ENCODE assay signal across 8 cellular contexts in the genomic region with DNA sequence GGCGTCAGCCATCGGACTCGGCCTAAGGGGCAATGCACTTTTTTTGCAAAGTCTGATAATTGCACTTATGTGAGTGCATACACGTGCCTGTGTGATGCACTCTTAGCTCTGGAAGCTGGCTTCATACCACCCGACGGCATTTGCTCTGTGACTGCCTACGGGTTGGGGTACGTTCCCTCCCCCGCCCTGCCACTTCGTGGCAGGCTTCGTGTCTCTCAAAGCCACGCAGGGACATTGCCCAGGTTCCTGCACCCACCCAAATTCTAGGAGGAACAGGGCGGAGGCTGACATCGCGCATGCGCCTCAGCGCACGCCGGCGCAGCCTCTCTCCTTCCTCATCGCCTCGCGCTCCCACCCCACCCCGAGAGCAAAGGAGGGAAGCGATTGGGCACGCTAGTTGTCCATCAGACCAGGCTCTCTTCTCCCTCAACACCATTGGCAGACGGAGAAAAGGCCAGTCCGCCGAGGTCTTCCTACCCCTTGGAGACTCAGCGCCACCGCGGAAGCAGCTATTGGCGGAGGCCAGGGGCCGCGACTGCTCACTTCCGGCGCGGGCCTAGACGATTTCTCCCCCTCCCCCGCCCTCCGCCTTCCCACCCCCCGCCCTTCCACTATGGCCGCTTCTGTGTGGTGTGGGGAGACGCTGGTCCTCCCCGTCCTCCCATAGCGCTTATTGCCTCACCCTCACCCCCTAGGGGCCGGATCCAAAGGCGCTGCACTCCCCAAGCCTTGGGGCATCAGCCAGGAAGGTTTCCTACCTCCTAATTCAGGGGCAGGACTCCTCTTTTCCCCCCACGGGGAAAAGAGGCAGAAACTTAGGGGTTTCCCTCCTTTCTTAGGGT. TPM values are rescaled to one million over a fixed set of nuclear protein-coding genes. Genes with fewer than 3 reads are reported as not detected.
DNase-seq lines count a peak whose midpoint lies in the region; ATAC-seq and TF ChIP-seq lines count a peak whose summit lies in the region.

A gene with protein sequence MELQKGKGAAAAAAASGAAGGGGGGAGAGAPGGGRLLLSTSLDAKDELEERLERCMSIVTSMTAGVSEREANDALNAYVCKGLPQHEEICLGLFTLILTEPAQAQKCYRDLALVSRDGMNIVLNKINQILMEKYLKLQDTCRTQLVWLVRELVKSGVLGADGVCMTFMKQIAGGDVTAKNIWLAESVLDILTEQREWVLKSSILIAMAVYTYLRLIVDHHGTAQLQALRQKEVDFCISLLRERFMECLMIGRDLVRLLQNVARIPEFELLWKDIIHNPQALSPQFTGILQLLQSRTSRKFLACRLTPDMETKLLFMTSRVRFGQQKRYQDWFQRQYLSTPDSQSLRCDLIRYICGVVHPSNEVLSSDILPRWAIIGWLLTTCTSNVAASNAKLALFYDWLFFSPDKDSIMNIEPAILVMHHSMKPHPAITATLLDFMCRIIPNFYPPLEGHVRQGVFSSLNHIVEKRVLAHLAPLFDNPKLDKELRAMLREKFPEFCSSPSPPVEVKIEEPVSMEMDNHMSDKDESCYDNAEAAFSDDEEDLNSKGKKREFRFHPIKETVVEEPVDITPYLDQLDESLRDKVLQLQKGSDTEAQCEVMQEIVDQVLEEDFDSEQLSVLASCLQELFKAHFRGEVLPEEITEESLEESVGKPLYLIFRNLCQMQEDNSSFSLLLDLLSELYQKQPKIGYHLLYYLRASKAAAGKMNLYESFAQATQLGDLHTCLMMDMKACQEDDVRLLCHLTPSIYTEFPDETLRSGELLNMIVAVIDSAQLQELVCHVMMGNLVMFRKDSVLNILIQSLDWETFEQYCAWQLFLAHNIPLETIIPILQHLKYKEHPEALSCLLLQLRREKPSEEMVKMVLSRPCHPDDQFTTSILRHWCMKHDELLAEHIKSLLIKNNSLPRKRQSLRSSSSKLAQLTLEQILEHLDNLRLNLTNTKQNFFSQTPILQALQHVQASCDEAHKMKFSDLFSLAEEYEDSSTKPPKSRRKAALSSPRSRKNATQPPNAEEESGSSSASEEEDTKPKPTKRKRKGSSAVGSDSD (plus strand): TSS at position 588 of the 842 bp plus-strand sequence. CDS start 585 bp downstream, outside the sequence.

- H3K9ac ChIP-seq in mammary epithelial cell (ENCODE audit: insufficient read depth, low read length) (peak within 1 kb of the TSS; percentile 90), iPS-20b (ENCODE audit: low read depth, low read length) (peak within 1 kb of the TSS; percentile 100)

- H3K27me3 ChIP-seq in WERI-Rb-1 (ENCODE audit: insufficient read depth, low read depth, severe bottlenecking): no peaks in the 10 kb centered on the region
- no peaks in the 10 kb centered on the region for H3K27me3 ChIP-seq in mammary epithelial cell (ENCODE audit: insufficient read depth, low read length)
- H3K27me3 ChIP-seq in iPS-20b (ENCODE audit: insufficient read depth, low read length): no peaks in the 10 kb centered on the region

- TF ChIP-seq CTCF in AG04449 (IDR thresholded peaks at IDR 0.05; ENCODE audit: insufficient read depth, low read length, missing control alignments) (no peak), WERI-Rb-1 (IDR thresholded peaks at IDR 0.05; ENCODE audit: low read depth, low read length) (peak; percentile 54), mammary epithelial cell (conservative IDR thresholded peaks at IDR 0.05 in 1 of 2, IDR thresholded peaks at IDR 0.05 in 1 of 2; ENCODE audit: extremely low read depth in 1 of 2, insufficient read depth in 1 of 2, low read depth in 1 of 2, low read length in 2 of 2) (peak in 1 of 2 donors; percentile 18)

- peak within 1 kb of the TSS; percentile 89 for H2AFZ ChIP-seq in mammary epithelial cell (ENCODE audit: low read depth, low read length)

- in situ Hi-C loops in mammary epithelial cell (cut with MboI; ENCODE audit: low sequenced_read_pairs in 2 of 2): no loop called here

- peak; percentile 94 for ATAC-seq in GM18873 (IDR thresholded peaks at IDR 0.05; ENCODE audit: low FRiP score, unreplicated experiment)
- ATAC-seq in HG03139 (IDR thresholded peaks at IDR 0.05; ENCODE audit: unreplicated experiment): peak; percentile 96

- H3K79me2 ChIP-seq in mammary epithelial cell (ENCODE audit: insufficient read depth, low read length): peaks cover 24% of the 10 kb centered on the region

- H4K20me1 ChIP-seq in mammary epithelial cell (ENCODE audit: insufficient read depth, low read length): no peaks in the 10 kb centered on the region

- intact Hi-C loops in mammary epithelial cell (cut with micrococcal nuclease): loop anchor here (1.0 kb wide), 2 partner anchors 22 to 56 kb away; no protein-coding TSS in a partner anchor

- H3K27ac ChIP-seq in WERI-Rb-1 (peak within 1 kb of the TSS; percentile 93), mammary epithelial cell (ENCODE audit: insufficient read depth, low read depth, low read length) (peak within 1 kb of the TSS; percentile 83), iPS-20b (ENCODE audit: low read length) (peak within 1 kb of the TSS; percentile 100), skin epidermis (peak within 1 kb of the TSS; percentile 79 to 100 (median 98))

- DNase-seq in AG04449 (ENCODE audit: low read depth, low spot score) (peak; percentile 99), NCI-H2227 (lab: John Stamatoyannopoulos, UW; ENCODE audit: unreplicated experiment) (peak; percentile 100), WERI-Rb-1 (peak; percentile 100), mammary epithelial cell (peak; percentile 100)

- WGBS in mammary epithelial cell (ENCODE audit: low coverage, missing lambda C conversion rate): 5% methylated on average over 9 of the region's 49 CpGs

- peak within 1 kb of the TSS; percentile 99 for H3K4me2 ChIP-seq in mammary epithelial cell (ENCODE audit: insufficient read depth, low read depth, low read length)

- peak within 1 kb of the TSS; percentile 90 for H3K4me3 ChIP-seq in AG04449 (ENCODE audit: low read depth, low read length)
- peak within 1 kb of the TSS; percentile 92 for H3K4me3 ChIP-seq in WERI-Rb-1 (ENCODE audit: low read depth, low read length)
- H3K4me3 ChIP-seq in mammary epithelial cell (replicated peaks in 1 of 3; ENCODE audit: insufficient read depth in 1 of 3, low read depth in 2 of 3, low read length in 3 of 3): peak within 1 kb of the TSS; percentile 80 to 95 (median 87)
- peak within 1 kb of the TSS; percentile 99 for H3K4me3 ChIP-seq in iPS-20b (ENCODE audit: low read length)
- H3K4me3 ChIP-seq in skin epidermis: peak within 1 kb of the TSS; percentile 46 to 86 (median 74)

- POLR2A ChIA-PET in AG04449 (lab: Yijun Ruan, JAX): interaction anchor here (0.6 to 1.5 kb wide), 5 partner anchors 8 to 263 kb away, joined by 3 to 5 read pairs (median 3); a partner anchor contains a TSS

- BruUV-seq in mammary epithelial cell (replicated peaks; lab: Mats Ljungman, UMichigan): no TSS peak

- H3K4me1 ChIP-seq in mammary epithelial cell (ENCODE audit: insufficient read depth, low read length) (peaks cover 13% of the 10 kb centered on the region), iPS-20b (ENCODE audit: insufficient read depth, low read length) (peaks cover 19% of the 10 kb centered on the region)

- peaks cover 11% of the 10 kb centered on the region for H3K36me3 ChIP-seq in WERI-Rb-1
- H3K36me3 ChIP-seq in mammary epithelial cell (ENCODE audit: insufficient read depth, low read length): no peaks in the 10 kb centered on the region
- H3K36me3 ChIP-seq in iPS-20b (ENCODE audit: insufficient read depth, low read depth, low read length): peaks cover 14% of the 10 kb centered on the region; the same call in 1 of the 2 replicates

- no peaks in the 10 kb centered on the region for H3K9me3 ChIP-seq in WERI-Rb-1 (ENCODE audit: severe bottlenecking)
- H3K9me3 ChIP-seq in mammary epithelial cell (replicated peaks; ENCODE audit: insufficient read depth, low read length): no peaks in the 10 kb centered on the region
- no peaks in the 10 kb centered on the region for H3K9me3 ChIP-seq in iPS-20b (ENCODE audit: insufficient read depth, low read depth, low read length)

- CTCF ChIA-PET in AG04449 (lab: Yijun Ruan, JAX): interaction anchor here (1.0 to 2.2 kb wide), 3 partner anchors 22 to 51 kb away, joined by 3 to 8 read pairs (median 4); no protein-coding TSS in a partner anchor
- CTCF ChIA-PET in mammary epithelial cell (lab: Charles Lee; ENCODE audit: low non-redundant PET): interaction anchor here (0.6 to 0.7 kb wide), 3 partner anchors 12 to 633 kb away, joined by 3 to 4 read pairs (median 4); a partner anchor contains a TSS

- dilution Hi-C loops in mammary epithelial cell (cut with HindIII; ENCODE audit: low sequenced_read_pairs): no loop called here

RNA-seq across cellular contexts. Expression of the gene that starts here (rescaled TPM):
- total RNA-seq in mammary epithelial cell: 10 to 100 TPM; 32.8 to 45.6 TPM
- polyA plus RNA-seq in mammary epithelial cell: 35.5 TPM
- 99.7 TPM for polyA minus RNA-seq in mammary epithelial cell

Comparison
In these comparisons a context has a peak if more than half of its experiments do, and no peak if none do; other contexts are left out.
1. Peak in every context shown above with its lines: DNase-seq, ATAC-seq, H3K4me3 ChIP-seq and H3K27ac ChIP-seq.